In genomic region chr5:93591323-93591945, GRCh38 we compare ENCODE assay signal across 1 cellular context.
TF ChIP-seq lines count a peak whose summit lies in the region.

No MANE protein-coding gene starts in this region.

TF ChIP-seq in IMR-90, 13 proteins besides CTCF, POLR2A, EP300 and RAD21:
- TF ChIP-seq CHD1 (IDR thresholded peaks at IDR 0.05; ENCODE audit: low read depth, low read length) (no peak), FOS (IDR thresholded peaks at IDR 0.05; ENCODE audit: low read depth, low read length) (no peak), MAZ (IDR thresholded peaks at IDR 0.05; ENCODE audit: borderline replicate concordance, low read depth, low read length) (no peak), SMC3 (IDR thresholded peaks at IDR 0.05; ENCODE audit: low read depth, low read length) (no peak), NFE2L2 (IDR thresholded peaks at IDR 0.05; ENCODE audit: low read depth, low read length) (no peak), MXI1 (IDR thresholded peaks at IDR 0.05; ENCODE audit: borderline replicate concordance, low read depth, low read length) (no peak), RCOR1 (IDR thresholded peaks at IDR 0.05; ENCODE audit: insufficient replicate concordance, low read length) (no peak), BHLHE40 (IDR thresholded peaks at IDR 0.05; ENCODE audit: low read depth, low read length) (no peak), MAFK (IDR thresholded peaks at IDR 0.05; ENCODE audit: low read depth, low read length) (no peak), RFX5 (IDR thresholded peaks at IDR 0.05; ENCODE audit: low read depth, low read length) (no peak), CEBPB (IDR thresholded peaks at IDR 0.05; ENCODE audit: low read depth, low read length) (no peak)
- TF ChIP-seq, protein P1, sequence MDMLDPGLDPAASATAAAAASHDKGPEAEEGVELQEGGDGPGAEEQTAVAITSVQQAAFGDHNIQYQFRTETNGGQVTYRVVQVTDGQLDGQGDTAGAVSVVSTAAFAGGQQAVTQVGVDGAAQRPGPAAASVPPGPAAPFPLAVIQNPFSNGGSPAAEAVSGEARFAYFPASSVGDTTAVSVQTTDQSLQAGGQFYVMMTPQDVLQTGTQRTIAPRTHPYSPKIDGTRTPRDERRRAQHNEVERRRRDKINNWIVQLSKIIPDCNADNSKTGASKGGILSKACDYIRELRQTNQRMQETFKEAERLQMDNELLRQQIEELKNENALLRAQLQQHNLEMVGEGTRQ (IDR thresholded peaks at IDR 0.05; ENCODE audit: low read depth, low read length): no peak
- TF ChIP-seq, protein P2, sequence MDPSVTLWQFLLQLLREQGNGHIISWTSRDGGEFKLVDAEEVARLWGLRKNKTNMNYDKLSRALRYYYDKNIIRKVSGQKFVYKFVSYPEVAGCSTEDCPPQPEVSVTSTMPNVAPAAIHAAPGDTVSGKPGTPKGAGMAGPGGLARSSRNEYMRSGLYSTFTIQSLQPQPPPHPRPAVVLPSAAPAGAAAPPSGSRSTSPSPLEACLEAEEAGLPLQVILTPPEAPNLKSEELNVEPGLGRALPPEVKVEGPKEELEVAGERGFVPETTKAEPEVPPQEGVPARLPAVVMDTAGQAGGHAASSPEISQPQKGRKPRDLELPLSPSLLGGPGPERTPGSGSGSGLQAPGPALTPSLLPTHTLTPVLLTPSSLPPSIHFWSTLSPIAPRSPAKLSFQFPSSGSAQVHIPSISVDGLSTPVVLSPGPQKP (IDR thresholded peaks at IDR 0.05; ENCODE audit: borderline replicate concordance, low read depth, low read length): no peak
